In the genomic region with DNA sequence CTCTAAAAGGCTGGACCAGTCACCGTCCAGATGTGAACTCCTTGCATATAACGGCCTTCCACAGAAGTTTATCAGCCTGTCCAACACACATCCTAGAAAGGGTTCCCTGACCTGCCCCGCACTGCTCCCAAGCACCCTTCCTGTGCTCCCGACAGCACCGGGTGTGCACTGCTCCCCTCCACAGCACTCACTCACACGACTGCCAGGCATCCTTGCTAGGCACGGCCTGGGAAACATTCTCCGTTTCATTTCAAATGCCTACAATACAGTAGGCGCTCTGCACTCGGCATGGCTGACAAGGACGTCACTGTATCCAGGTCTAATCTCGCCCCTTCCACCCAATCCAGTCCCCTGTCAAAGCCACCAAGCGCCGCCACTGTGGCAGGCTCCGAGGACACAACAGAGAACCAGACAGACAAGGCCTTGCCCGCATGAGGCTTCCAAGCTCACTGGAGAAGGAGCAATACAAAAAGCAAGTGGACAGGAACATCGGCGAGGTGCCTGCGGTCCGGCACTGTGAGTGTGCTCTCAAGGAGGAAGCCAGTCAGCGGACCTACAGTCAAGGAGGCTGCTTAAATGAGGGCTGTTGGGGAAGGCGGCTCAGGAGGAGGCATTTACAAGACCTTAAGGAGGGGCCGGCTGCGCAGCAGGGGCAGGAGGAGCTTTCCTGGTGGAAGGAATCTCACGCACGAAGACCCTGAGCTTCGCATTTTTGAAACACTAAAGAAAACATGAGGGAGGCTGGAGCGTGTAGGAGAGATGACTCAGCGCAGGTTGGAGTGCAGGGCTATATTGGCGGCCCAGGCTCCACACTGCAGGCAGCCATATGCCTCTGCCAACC, we compare ENCODE assay signal across 15 cellular contexts. TPM values are rescaled to one million over a fixed set of nuclear protein-coding genes. Genes with fewer than 3 reads are reported as not detected.
DNase-seq lines count a peak whose midpoint lies in the region; TF ChIP-seq lines count a peak whose summit lies in the region.
"Had no signal": no experiment of that assay in that cellular context is flagged by ENCODE, and none has a peak within 500 bp of the region (broad histone marks: within the 10 kb centered on the region; RNA-seq: fewer than 3 reads in every experiment).

No MANE protein-coding gene starts in this region.

- H3K27ac ChIP-seq in hepatocyte = peak overlapping the region; percentile 21
- peak overlapping the region; percentile 73 for H3K27ac ChIP-seq in trophoblast cell (ENCODE audit: low read depth, low read length)
- H3K27ac ChIP-seq: epithelial cell of prostate had no signal

- H2AK5ac ChIP-seq in trophoblast cell (ENCODE audit: low read length) = peak overlapping the region; percentile 14

- H3K4me3 ChIP-seq in hepatocyte (no peak overlapping the region), trophoblast cell (ENCODE audit: low read depth, low read length) (no peak overlapping the region)
- H3K4me3 ChIP-seq: body of pancreas had no signal

- H3K9ac ChIP-seq in trophoblast cell (ENCODE audit: low read length) = no peak overlapping the region

- H4K8ac ChIP-seq in trophoblast cell (ENCODE audit: low read depth, low read length) = peak overlapping the region; percentile 31

- H3K79me1 ChIP-seq in trophoblast cell (ENCODE audit: low read length) = peaks cover 30% of the 10 kb centered on the region

- DNase-seq in ELF-1 (ENCODE audit: low read depth, low spot score) (peak; percentile 93), amniotic epithelial cell (ENCODE audit: low read depth) (peak; percentile 83), hepatocyte (ENCODE audit: low spot score) (peak; percentile 42), trophoblast cell (peak; percentile 95), NCI-H2029 treated with DMSO at 0.1 percent for 48 hours (lab: John Stamatoyannopoulos, UW) (no peak), NCI-H82 treated with DMSO at 0.1 percent for 48 hours (lab: John Stamatoyannopoulos, UW; ENCODE audit: unreplicated experiment) (no peak), DMS53 treated with DMSO at 0.1 percent for 48 hours (lab: John Stamatoyannopoulos, UW; ENCODE audit: unreplicated experiment) (no peak)
- DNase-seq in effector CD4-positive, alpha-beta T cell = no peak
- DNase-seq: activated CD4-positive, alpha-beta T cell treated with anti-CD3 and anti-CD28 coated beads for 1 hour; activated T-cell treated with anti-CD3 and anti-CD28 coated beads, Interleukin-2, amount 50 U/mL, for 24 hours; body of pancreas; KBM-7; natural killer cell; NCI-H2029 had no signal

- no peaks in the 10 kb centered on the region for H3K27me3 ChIP-seq in hepatocyte
- H3K27me3 ChIP-seq in trophoblast cell (ENCODE audit: insufficient read depth, low read length) = no peaks in the 10 kb centered on the region
- H3K27me3 ChIP-seq: body of pancreas had no signal

- H2BK120ac ChIP-seq in trophoblast cell (ENCODE audit: insufficient read depth, low read length, poor library complexity) = peak overlapping the region; percentile 19

- H4K91ac ChIP-seq in trophoblast cell (ENCODE audit: low read depth, low read length) = peak overlapping the region; percentile 53

- H3K14ac ChIP-seq in trophoblast cell (ENCODE audit: low read length) = peak overlapping the region; percentile 34

- H2AFZ ChIP-seq in hepatocyte (no peak overlapping the region), trophoblast cell (ENCODE audit: insufficient read depth, low read length, poor library complexity) (no peak overlapping the region)

- H3K18ac ChIP-seq in trophoblast cell (ENCODE audit: low read length) = peak overlapping the region; percentile 62

- no peaks in the 10 kb centered on the region for H3K9me3 ChIP-seq in hepatocyte (ENCODE audit: low read depth)
- no peaks in the 10 kb centered on the region for H3K9me3 ChIP-seq in trophoblast cell (ENCODE audit: insufficient read depth, low read depth, low read length)
- H3K9me3 ChIP-seq: body of pancreas had no signal

- 90% methylated on average over 30 of the region's 30 CpGs for WGBS in hepatocyte (ENCODE audit: low lambda C conversion rate, missing lambda C conversion rate)
- no CpG with 5 or more reads among the region's 30 CpGs for WGBS in trophoblast cell (ENCODE audit: extremely low coverage, insufficient coverage, insufficient read length)

- H3K4me1 ChIP-seq in hepatocyte (ENCODE audit: insufficient read depth) (peaks cover 18% of the 10 kb centered on the region), trophoblast cell (ENCODE audit: control insufficient read depth in 1 of 2, insufficient read depth in 2 of 2, low read length in 2 of 2) (peaks cover 47% of the 10 kb centered on the region in 2 experiments)

- no peaks in the 10 kb centered on the region for H3K9me2 ChIP-seq in hepatocyte (replicated peaks; ENCODE audit: insufficient read depth)

- H3K36me3 ChIP-seq in hepatocyte (replicated peaks; ENCODE audit: insufficient read depth, low read depth) = no peaks in the 10 kb centered on the region
- peaks cover 7 to 13% of the 10 kb centered on the region in 2 experiments for H3K36me3 ChIP-seq in trophoblast cell (ENCODE audit: control insufficient read depth in 1 of 2, insufficient read depth in 2 of 2, low read length in 2 of 2)

- no peak overlapping the region for H3K23ac ChIP-seq in trophoblast cell (ENCODE audit: low read length)

- no peak for TF ChIP-seq CTCF in hepatocyte (IDR thresholded peaks at IDR 0.05; ENCODE audit: poor library complexity)

- H3K79me2 ChIP-seq in hepatocyte (peaks cover 100% of the 10 kb centered on the region), trophoblast cell (ENCODE audit: control insufficient read depth, insufficient read depth, low read length, poor library complexity) (peaks cover 46% of the 10 kb centered on the region)

- H3K4me2 ChIP-seq in hepatocyte = no peak overlapping the region
- no peak overlapping the region for H3K4me2 ChIP-seq in trophoblast cell (ENCODE audit: low read length)

- H2BK12ac ChIP-seq in trophoblast cell (ENCODE audit: low read length) = peak overlapping the region; percentile 24

- no peak overlapping the region for H4K12ac ChIP-seq in trophoblast cell (ENCODE audit: low read depth, low read length)

- H3K4ac ChIP-seq in trophoblast cell (ENCODE audit: low read depth, low read length) = peak overlapping the region; percentile 78

- H2BK5ac ChIP-seq in trophoblast cell (ENCODE audit: low read depth, low read length, poor library complexity) = peak overlapping the region; percentile 51

- no peaks in the 10 kb centered on the region for H4K20me1 ChIP-seq in hepatocyte (ENCODE audit: insufficient read depth, poor library complexity, severe bottlenecking)

RNA-seq across cellular contexts. Expression of a gene that starts 29.2 kb away (rescaled TPM):
- 28.4 and 54.8 TPM in 2 replicates for total RNA-seq in hepatocyte
- 34.8 and 40.2 TPM in 2 replicates for polyA plus RNA-seq in hepatocyte
- 166 and 173 TPM in 2 replicates for polyA plus RNA-seq in trophoblast cell (2013)

Comparison
In these comparisons a context has a peak if more than half of its experiments do, and no peak if none do; other contexts are left out.
1. DNase-seq: peak in ELF-1 (single experiment), amniotic epithelial cell (single experiment), hepatocyte (single experiment) and trophoblast cell (2 of 2); none in NCI-H2029 treated with DMSO at 0.1 percent for 48 hours (single experiment), NCI-H82 treated with DMSO at 0.1 percent for 48 hours (single experiment), effector CD4-positive, alpha-beta T cell (single experiment) and DMS53 treated with DMSO at 0.1 percent for 48 hours (single experiment).